8 cellular contexts compared by ENCODE assay signal in the genomic region with DNA sequence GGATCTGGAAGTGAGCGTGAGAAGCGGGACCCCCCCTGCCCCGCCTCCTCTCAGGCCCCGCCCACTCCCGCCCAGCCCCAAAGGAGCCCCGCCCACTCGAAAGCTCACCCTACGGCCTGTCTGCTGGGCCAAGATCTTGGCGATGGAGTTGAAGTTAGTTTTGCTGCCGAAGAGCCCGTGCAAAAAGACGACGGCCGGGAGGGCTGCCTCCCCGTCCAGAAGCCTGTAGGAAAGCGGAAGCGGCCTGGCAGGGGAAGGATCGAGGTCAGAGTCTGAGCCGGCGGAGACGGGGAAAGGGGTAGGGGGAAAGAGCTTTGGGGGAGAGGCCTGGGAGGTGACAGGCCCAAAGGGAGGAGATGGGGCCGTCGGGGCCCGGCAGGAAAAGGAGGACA. TPM values are rescaled to one million over a fixed set of nuclear protein-coding genes. Genes with fewer than 3 reads are reported as not detected.
DNase-seq lines count a peak whose midpoint lies in the region; ATAC-seq and TF ChIP-seq lines count a peak whose summit lies in the region.

No MANE protein-coding gene starts in this region.

- peak overlapping the region; percentile 84 to 94 (median 90) for H3K27ac ChIP-seq in sigmoid colon

- H3K4me1 Mint-ChIP-seq in activated CD4-positive, alpha-beta T cell treated with anti-CD3 and anti-CD28 coated beads for 36 hours: peaks cover 19% of the 10 kb centered on the region

- intact Hi-C loops in activated CD4-positive, alpha-beta T cell treated with anti-CD3 and anti-CD28 coated beads for 36 hours (cut with DNase I, micrococcal nuclease): loop anchor here (1.0 to 10.0 kb wide), 14 partner anchors 19 to 911 kb away; partner anchors contain the start of genes TBL2 (in 2 of the 2), BAZ1B (in 1 of the 2), BCL7B (in 1 of the 2) and BUD23 (in 1 of the 2)
- intact Hi-C loops in sigmoid colon (cut with DNase I): loop anchor here (1.0 to 10.0 kb wide), 3 partner anchors 19 to 160 kb away; partner anchors contain the start of genes METTL27, STX1A and TBL2

- peak; percentile 84 for DNase-seq in activated CD4-positive, alpha-beta T cell treated with anti-CD3 and anti-CD28 coated beads for 36 hours
- no peak for DNase-seq in activated CD4-positive, alpha-beta T cell treated with anti-CD3 and anti-CD28 coated beads for 1 hour
- DNase-seq in HuH-7 (ENCODE audit: low spot score): peak; percentile 70
- peak; percentile 47 to 62 (median 58) for DNase-seq in T-helper 1 cell
- peak; percentile 50 for DNase-seq in astrocyte of the spinal cord (ENCODE audit: low read depth, low spot score)
- DNase-seq in hypothalamus (lab: John Stamatoyannopoulos, UW): peak in 33 of 51 donors; percentile 7 to 70 (median 42)
- peak; percentile 83 for DNase-seq in sigmoid colon
- no peak for DNase-seq in DMS79 (lab: John Stamatoyannopoulos, UW)

- peak overlapping the region; percentile 78 for H3K4me3 ChIP-seq in astrocyte of the spinal cord (ENCODE audit: low read depth, low read length)
- peak overlapping the region; percentile 66 to 88 (median 80) for H3K4me3 ChIP-seq in sigmoid colon

- peaks cover 0 to 19% (median 6%) of the 10 kb centered on the region in 4 donors for H3K36me3 ChIP-seq in sigmoid colon

- WGBS in sigmoid colon, 2 donors: 0 to 1% methylated on average over 24 of the region's 24 CpGs

- CTCF ChIA-PET in activated CD4-positive, alpha-beta T cell treated with anti-CD3 and anti-CD28 coated beads for 36 hours (lab: Charles Lee): interaction anchor here (0.7 to 2.5 kb wide), 5 partner anchors 65 to 172 kb away, joined by 3 to 14 read pairs (median 4); no protein-coding TSS in a partner anchor

- no peaks in the 10 kb centered on the region for H3K27me3 ChIP-seq in sigmoid colon

- peaks cover 0 to 29% (median 17%) of the 10 kb centered on the region in 4 donors for H3K4me1 ChIP-seq in sigmoid colon

- POLR2A ChIA-PET in activated CD4-positive, alpha-beta T cell treated with anti-CD3 and anti-CD28 coated beads for 36 hours (lab: Charles Lee): interaction anchor here (0.5 to 1.5 kb wide), 4 partner anchors 9 to 216 kb away, joined by 3 to 6 read pairs (median 4); partner anchors contain the start of genes BAZ1B and TBL2

- H3K36me3 Mint-ChIP-seq in activated CD4-positive, alpha-beta T cell treated with anti-CD3 and anti-CD28 coated beads for 36 hours (ENCODE audit: low read depth): peaks cover 6% of the 10 kb centered on the region

- TF ChIP-seq EP300 in sigmoid colon (IDR thresholded peaks at IDR 0.05): no peak

- H3K4me3 Mint-ChIP-seq in activated CD4-positive, alpha-beta T cell treated with anti-CD3 and anti-CD28 coated beads for 36 hours: peak overlapping the region; percentile 91

- no peaks in the 10 kb centered on the region for H3K9me3 ChIP-seq in sigmoid colon

- ATAC-seq in activated CD4-positive, alpha-beta T cell treated with anti-CD3 and anti-CD28 coated beads for 36 hours: peak; percentile 11

- no peaks in the 10 kb centered on the region for H3K27me3 Mint-ChIP-seq in activated CD4-positive, alpha-beta T cell treated with anti-CD3 and anti-CD28 coated beads for 36 hours

- H3K27ac Mint-ChIP-seq in activated CD4-positive, alpha-beta T cell treated with anti-CD3 and anti-CD28 coated beads for 36 hours: peak overlapping the region; percentile 93

- no peak for TF ChIP-seq CTCF in astrocyte of the spinal cord (IDR thresholded peaks at IDR 0.05; ENCODE audit: low read depth, low read length)
- TF ChIP-seq CTCF in sigmoid colon (IDR thresholded peaks at IDR 0.05): no peak

- in situ Hi-C loops in astrocyte of the spinal cord (cut with HindIII; ENCODE audit: low sequenced_read_pairs): no loop called here

- no peak for TF ChIP-seq POLR2A in sigmoid colon (IDR thresholded peaks at IDR 0.05)

- no peaks in the 10 kb centered on the region for H3K9me3 Mint-ChIP-seq in activated CD4-positive, alpha-beta T cell treated with anti-CD3 and anti-CD28 coated beads for 36 hours (ENCODE audit: low read depth)

RNA-seq across cellular contexts. Expression of gene ABHD11, which starts 0.4 kb away (rescaled TPM):
- 10 to 100 TPM; 14.4 to 17.8 TPM for total RNA-seq in activated CD4-positive, alpha-beta T cell treated with anti-CD3 and anti-CD28 coated beads for 36 hours
- 10 to 100 TPM in 2 of 4 donors, 1 to 10 TPM in 2; 5.4 to 13.0 (median 9.2) TPM for total RNA-seq in sigmoid colon
- polyA plus RNA-seq in sigmoid colon: 10 to 100 TPM; 79.3 to 91.3 (median 81.7) TPM

RNA-seq across cellular contexts. Expression of gene STX1A, which starts 18.7 kb away (rescaled TPM):
- total RNA-seq in activated CD4-positive, alpha-beta T cell treated with anti-CD3 and anti-CD28 coated beads for 36 hours: 10 to 100 TPM; 16.6 to 16.8 TPM
- total RNA-seq in sigmoid colon: 10 to 100 TPM; 16.1 to 24.6 (median 19.8) TPM
- polyA plus RNA-seq in sigmoid colon: 1 to 10 TPM; 1.8 to 5.7 (median 2.4) TPM

RNA-seq across cellular contexts. Expression of gene CLDN3, which starts 31.9 kb away (rescaled TPM):
- not detected for total RNA-seq in activated CD4-positive, alpha-beta T cell treated with anti-CD3 and anti-CD28 coated beads for 36 hours
- total RNA-seq in sigmoid colon: 1 to 10 TPM in 1 of 4 donors, under 1 TPM in 1, not detected in 2; 0.71 to 1.1 TPM
- 100 to 1,000 TPM; 174 to 705 (median 231) TPM for polyA plus RNA-seq in sigmoid colon

RNA-seq across cellular contexts. Expression of gene BUD23, which starts 54.8 kb away (rescaled TPM):
- 10 to 100 TPM; 71.4 to 95.5 TPM for total RNA-seq in activated CD4-positive, alpha-beta T cell treated with anti-CD3 and anti-CD28 coated beads for 36 hours
- 10 to 100 TPM; 36.8 to 42.4 (median 39.0) TPM for total RNA-seq in sigmoid colon
- polyA plus RNA-seq in sigmoid colon: 10 to 100 TPM; 34.2 to 86.8 (median 36.0) TPM

RNA-seq across cellular contexts. Expression of gene DNAJC30, which starts 55.0 kb away (rescaled TPM):
- total RNA-seq in activated CD4-positive, alpha-beta T cell treated with anti-CD3 and anti-CD28 coated beads for 36 hours: 1 to 10 TPM; 6.9 to 7.8 TPM
- 1 to 10 TPM; 3.3 to 7.6 (median 5.8) TPM for total RNA-seq in sigmoid colon
- polyA plus RNA-seq in sigmoid colon: 1 to 10 TPM; 5.1 to 9.4 (median 6.6) TPM

Comparison
In these comparisons a context has a peak if more than half of its experiments do, and no peak if none do; other contexts are left out.
1. DNase-seq: peak in activated CD4-positive, alpha-beta T cell treated with anti-CD3 and anti-CD28 coated beads for 36 hours (single experiment), HuH-7 (single experiment), T-helper 1 cell (5 of 5), astrocyte of the spinal cord (single experiment), hypothalamus (33 of 51) and sigmoid colon (single experiment); none in activated CD4-positive, alpha-beta T cell treated with anti-CD3 and anti-CD28 coated beads for 1 hour (single experiment) and DMS79 (single experiment).